8 cellular contexts compared by ENCODE assay signal in the genomic region with DNA sequence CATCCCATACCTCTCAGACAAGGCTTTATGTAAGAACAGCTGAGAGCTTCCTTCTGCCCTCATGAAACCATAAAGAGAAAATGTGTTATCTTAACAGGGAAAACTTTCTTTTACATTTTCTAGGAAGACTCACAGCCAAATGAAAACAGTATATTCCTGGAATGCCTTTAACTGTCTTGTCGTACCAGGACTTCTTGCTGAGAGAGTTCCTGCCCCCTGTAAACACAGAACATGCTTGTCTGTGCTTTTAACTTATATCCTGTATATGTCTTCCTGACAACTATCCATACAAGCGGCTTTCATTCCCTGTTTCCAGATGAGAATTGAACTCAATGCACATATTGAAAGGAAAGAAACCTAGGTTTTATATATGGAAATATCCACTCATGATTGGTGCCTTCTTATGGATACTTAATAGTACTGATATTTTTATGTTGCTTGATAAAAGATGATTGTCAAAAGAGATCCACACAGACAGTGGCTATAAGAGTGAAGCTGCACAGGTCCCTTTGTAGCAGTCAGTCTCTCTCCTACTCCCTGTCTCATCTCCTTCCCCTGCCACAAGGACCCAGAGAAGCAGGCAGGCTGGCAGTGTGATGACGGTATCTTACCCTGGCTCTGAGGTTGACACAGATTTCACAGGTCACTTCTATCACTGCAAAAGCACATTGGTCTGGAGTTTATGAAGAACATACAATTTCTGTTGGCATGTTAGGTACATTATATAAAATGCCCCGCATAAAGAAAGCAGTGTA.
DNase-seq lines count a peak whose midpoint lies in the region; ATAC-seq and TF ChIP-seq lines count a peak whose summit lies in the region.

No MANE protein-coding gene starts in this region.

- no peaks in the 10 kb centered on the region for H4K20me1 ChIP-seq in DOHH2 (ENCODE audit: control insufficient read depth, insufficient read depth, low read depth, low read length)

- no peaks in the 10 kb centered on the region for H3K36me3 ChIP-seq in DOHH2 (ENCODE audit: control insufficient read depth, low read length)
- H3K36me3 ChIP-seq in MG63: no peaks in the 10 kb centered on the region

- no peak for TF ChIP-seq CTCF in DOHH2 (IDR thresholded peaks at IDR 0.05; ENCODE audit: low read depth, low read length, poor library complexity, severe bottlenecking)

- DNase-seq in MG63 (peak; percentile 19), activated T-cell treated with anti-CD3 and anti-CD28 coated beads for 24 hours (ENCODE audit: low read depth) (peak; percentile 11), immature natural killer cell (peak in 1 of 3 donors; percentile 54), HCEC 1CT (no peak), NCI-H774 (lab: John Stamatoyannopoulos, UW) (no peak)

- peak overlapping the region; percentile 66 to 82 (median 72) for H3K4me3 Mint-ChIP-seq in immature natural killer cell
- peak overlapping the region; percentile 82 for H3K4me3 Mint-ChIP-seq in stimulated activated naive CD8-positive, alpha-beta T cell treated with anti-CD3 and anti-CD28 coated beads, Interleukin-15, Interleukin-2, amounts not matched to agents 100 ng/mL and 50 ng/mL, for 24 hours

- peak overlapping the region; percentile 35 for H3K4me3 ChIP-seq in DOHH2 (ENCODE audit: low read length)
- no peak overlapping the region for H3K4me3 ChIP-seq in MG63

- H3K4me1 ChIP-seq in DOHH2 (ENCODE audit: control insufficient read depth, low read length): peaks cover 16% of the 10 kb centered on the region

- H3K79me2 ChIP-seq in DOHH2 (ENCODE audit: control insufficient read depth, low read length): no peaks in the 10 kb centered on the region

- H3K9me3 Mint-ChIP-seq in immature natural killer cell: peaks cover 0 to 5% (median 0%) of the 10 kb centered on the region in 6 donors
- peaks cover 20% of the 10 kb centered on the region for H3K9me3 Mint-ChIP-seq in stimulated activated naive CD8-positive, alpha-beta T cell treated with anti-CD3 and anti-CD28 coated beads, Interleukin-15, Interleukin-2, amounts not matched to agents 100 ng/mL and 50 ng/mL, for 24 hours

- H3K9me2 ChIP-seq in DOHH2 (replicated peaks; ENCODE audit: control insufficient read depth, low read length): no peaks in the 10 kb centered on the region

- H3K9me3 ChIP-seq in DOHH2 (ENCODE audit: control insufficient read depth, insufficient read depth, low read length): no peaks in the 10 kb centered on the region
- no peaks in the 10 kb centered on the region for H3K9me3 ChIP-seq in MG63

- peak overlapping the region; percentile 50 for H3K4me2 ChIP-seq in DOHH2 (ENCODE audit: low read length)

- H3K36me3 Mint-ChIP-seq in immature natural killer cell: no peaks in the 10 kb centered on the region
- peaks cover 5% of the 10 kb centered on the region for H3K36me3 Mint-ChIP-seq in stimulated activated naive CD8-positive, alpha-beta T cell treated with anti-CD3 and anti-CD28 coated beads, Interleukin-15, Interleukin-2, amounts not matched to agents 100 ng/mL and 50 ng/mL, for 24 hours (ENCODE audit: low read depth)

- no peaks in the 10 kb centered on the region for H3F3A ChIP-seq in DOHH2 (ENCODE audit: control insufficient read depth, insufficient read depth)

- H3K27me3 Mint-ChIP-seq in immature natural killer cell (ENCODE audit: low read depth in 3 of 3): peaks cover 0 to 2% (median 2%) of the 10 kb centered on the region in 3 donors
- H3K27me3 Mint-ChIP-seq in stimulated activated naive CD8-positive, alpha-beta T cell treated with anti-CD3 and anti-CD28 coated beads, Interleukin-15, Interleukin-2, amounts not matched to agents 100 ng/mL and 50 ng/mL, for 24 hours: no peaks in the 10 kb centered on the region

- H3K27ac ChIP-seq in DOHH2 (ENCODE audit: low read depth, low read length): no peak overlapping the region

- peak; percentile 43 for ATAC-seq in GM21737 (IDR thresholded peaks at IDR 0.05; ENCODE audit: unreplicated experiment)

- peaks cover 31 to 37% of the 10 kb centered on the region in 2 donors for H3K4me1 Mint-ChIP-seq in immature natural killer cell
- peaks cover 50% of the 10 kb centered on the region for H3K4me1 Mint-ChIP-seq in stimulated activated naive CD8-positive, alpha-beta T cell treated with anti-CD3 and anti-CD28 coated beads, Interleukin-15, Interleukin-2, amounts not matched to agents 100 ng/mL and 50 ng/mL, for 24 hours (ENCODE audit: low read depth)

- peak overlapping the region; percentile 91 to 99 (median 94) for H3K27ac Mint-ChIP-seq in immature natural killer cell
- H3K27ac Mint-ChIP-seq in stimulated activated naive CD8-positive, alpha-beta T cell treated with anti-CD3 and anti-CD28 coated beads, Interleukin-15, Interleukin-2, amounts not matched to agents 100 ng/mL and 50 ng/mL, for 24 hours: peak overlapping the region; percentile 90

- no peaks in the 10 kb centered on the region for H3K27me3 ChIP-seq in DOHH2 (ENCODE audit: control insufficient read depth, low read length)
- no peaks in the 10 kb centered on the region for H3K27me3 ChIP-seq in MG63

Comparison
In these comparisons a context has a peak if more than half of its experiments do, and no peak if none do; other contexts are left out.
1. DNase-seq: peak in MG63 (single experiment) and activated T-cell treated with anti-CD3 and anti-CD28 coated beads for 24 hours (single experiment); none in HCEC 1CT (single experiment) and NCI-H774 (single experiment).